In genomic region chr10:63765126-63765525, GRCh38 we compare ENCODE assay signal across 27 cellular contexts.
A peak's percentile ranks its signal among the peaks of the same experiment; 100 is the strongest.
DNase-seq lines count a peak whose midpoint lies in the region; ATAC-seq, FAIRE-seq and TF ChIP-seq lines count a peak whose summit lies in the region.
"Had no signal": no experiment of that assay in that cellular context is flagged by ENCODE, and none has a peak within 500 bp of the region (broad histone marks: within the 10 kb centered on the region; RNA-seq: fewer than 3 reads in every experiment).

No MANE protein-coding gene starts in this region.

- ATAC-seq in HG03280 (IDR thresholded peaks at IDR 0.05; ENCODE audit: unreplicated experiment), result no peak
- ATAC-seq: HepG2 had no signal

- peaks cover 13% of the 10 kb centered on the region for H3K4me1 ChIP-seq in astrocyte (ENCODE audit: insufficient read depth, low read length)
- no peaks in the 10 kb centered on the region for H3K4me1 ChIP-seq in CD8-positive, alpha-beta memory T cell (ENCODE audit: insufficient read depth, low read length)
- H3K4me1 ChIP-seq: BLaER1, colonic mucosa had no signal

- H3K4me3 ChIP-seq in astrocyte (ENCODE audit: insufficient read depth, low read depth, low read length), result no peak overlapping the region
- H3K4me3 ChIP-seq in CD8-positive, alpha-beta memory T cell (ENCODE audit: low read length), result no peak overlapping the region
- H3K4me3 ChIP-seq: BLaER1, colonic mucosa, right atrium auricular region had no signal

- H3K9ac ChIP-seq in astrocyte (ENCODE audit: low read length), result no peak overlapping the region
- H3K9ac ChIP-seq: BLaER1 had no signal

- CTCF ChIA-PET in CD8-positive, alpha-beta memory T cell (lab: Charles Lee), result no interaction called here

- no peak overlapping the region for H2AFZ ChIP-seq in astrocyte (ENCODE audit: low read depth, low read length)

- peaks cover under 1% of the 10 kb centered on the region for H3K27me3 ChIP-seq in astrocyte (ENCODE audit: insufficient read depth, low read length)
- no peaks in the 10 kb centered on the region for H3K27me3 ChIP-seq in CD8-positive, alpha-beta memory T cell (ENCODE audit: insufficient read depth, low read length, poor library complexity, severe bottlenecking)
- H3K27me3 ChIP-seq: BLaER1, colonic mucosa, right atrium auricular region had no signal

- H4K20me1 ChIP-seq in astrocyte (ENCODE audit: insufficient read depth, low read length), result no peaks in the 10 kb centered on the region
- H4K20me1 ChIP-seq: BLaER1 had no signal

- peak; percentile 56 for DNase-seq in AG08395 (ENCODE audit: low spot score)
- DNase-seq in HPDE6-E6E7 (ENCODE audit: extremely low spot score), result peak; percentile 36
- DNase-seq in astrocyte (ENCODE audit: low read depth), result no peak
- peak; percentile 9 for DNase-seq in glomerular visceral epithelial cell (ENCODE audit: extremely low spot score)
- no peak for DNase-seq in CD8-positive, alpha-beta memory T cell
- DNase-seq in germinal center (ENCODE audit: low spot score), result no peak
- DNase-seq in activated naive CD4-positive, alpha-beta T cell treated with Interleukin-2 at 50 U/mL for 16 hours, result no peak
- DNase-seq: activated CD4-positive, alpha-beta T cell treated with anti-CD3 and anti-CD28 coated beads for 4 hours; colonic mucosa; DMS153; endodermal cell; H7; hypothalamus; naive B cell; NCI-H526 treated with DMSO at 0.1 percent for 48 hours; occipital lobe; SHP77; stimulated activated CD8-positive, alpha-beta memory T cell treated with anti-CD3 and anti-CD28 coated beads, Interleukin-4, amount 100 ng/mL, for 48 hours; T-helper 1 cell had no signal

- no peaks in the 10 kb centered on the region for H3K36me3 Mint-ChIP-seq in astrocyte (ENCODE audit: low read depth, unreplicated experiment)
- no peaks in the 10 kb centered on the region for H3K36me3 Mint-ChIP-seq in CD8-positive, alpha-beta memory T cell
- H3K36me3 Mint-ChIP-seq: activated naive CD8-positive, alpha-beta T cell; naive B cell had no signal

- peaks cover 42% of the 10 kb centered on the region for H3K4me1 Mint-ChIP-seq in astrocyte (ENCODE audit: low read depth, unreplicated experiment)
- H3K4me1 Mint-ChIP-seq in CD8-positive, alpha-beta memory T cell, result no peaks in the 10 kb centered on the region
- H3K4me1 Mint-ChIP-seq: naive B cell had no signal

- H3K79me2 ChIP-seq in astrocyte (ENCODE audit: insufficient read depth, low read length), result no peaks in the 10 kb centered on the region

- H3K27ac Mint-ChIP-seq in astrocyte (ENCODE audit: unreplicated experiment), result peak overlapping the region; percentile 70
- H3K27ac Mint-ChIP-seq in CD8-positive, alpha-beta memory T cell, result no peak overlapping the region
- H3K27ac Mint-ChIP-seq: activated naive CD8-positive, alpha-beta T cell; activated T-helper 1 cell treated with anti-CD3 and anti-CD28 coated beads, Interleukin-12 subunit alpha, Interleukin-12 subunit beta, Interleukin-2, Interleukin-4 antibody, amounts not matched to agents 30 ng/mL and 10 ng/mL and 1 ng/mL, durations not matched to agents 14 hours and 24 hours and 36 hours; endodermal cell; naive B cell had no signal

- no peak for FAIRE-seq in astrocyte (lab: Jason Lieb, UNC)
- FAIRE-seq: GM12892, HepG2, islet of Langerhans had no signal

- no peak for TF ChIP-seq CTCF in astrocyte (IDR thresholded peaks at IDR 0.05; ENCODE audit: insufficient read depth, low read depth, low read length)

- H3K4me3 Mint-ChIP-seq in astrocyte (ENCODE audit: unreplicated experiment), result no peak overlapping the region
- H3K4me3 Mint-ChIP-seq in CD8-positive, alpha-beta memory T cell, result no peak overlapping the region
- H3K4me3 Mint-ChIP-seq: activated naive CD8-positive, alpha-beta T cell; activated T-helper 1 cell treated with anti-CD3 and anti-CD28 coated beads, Interleukin-12 subunit alpha, Interleukin-12 subunit beta, Interleukin-2, Interleukin-4 antibody, amounts not matched to agents 30 ng/mL and 10 ng/mL and 1 ng/mL, durations not matched to agents 14 hours and 24 hours and 36 hours; endodermal cell; naive B cell had no signal

- no peaks in the 10 kb centered on the region for H3K9me3 ChIP-seq in astrocyte (ENCODE audit: insufficient read depth, low read depth, low read length)
- no peaks in the 10 kb centered on the region for H3K9me3 ChIP-seq in CD8-positive, alpha-beta memory T cell (ENCODE audit: low read length)
- H3K9me3 ChIP-seq: BLaER1, colonic mucosa, right atrium auricular region had no signal

- H3K27ac ChIP-seq in astrocyte (ENCODE audit: low read depth, low read length), result no peak overlapping the region
- H3K27ac ChIP-seq in CD8-positive, alpha-beta memory T cell (ENCODE audit: low read depth, low read length), result no peak overlapping the region
- H3K27ac ChIP-seq: BLaER1, colonic mucosa, right atrium auricular region had no signal

- no peaks in the 10 kb centered on the region for H3K36me3 ChIP-seq in astrocyte (ENCODE audit: insufficient read depth, low read length)
- no peaks in the 10 kb centered on the region for H3K36me3 ChIP-seq in CD8-positive, alpha-beta memory T cell (ENCODE audit: insufficient read depth, low read length)
- H3K36me3 ChIP-seq: BLaER1, colonic mucosa, right atrium auricular region had no signal

- POLR2A ChIA-PET in CD8-positive, alpha-beta memory T cell (lab: Charles Lee), result no interaction called here

- no peak overlapping the region for H3K4me2 ChIP-seq in astrocyte (ENCODE audit: low read length)
- H3K4me2 ChIP-seq: BLaER1 had no signal

- H3K9me3 Mint-ChIP-seq in astrocyte (ENCODE audit: unreplicated experiment), result peaks cover 7% of the 10 kb centered on the region
- no peaks in the 10 kb centered on the region for H3K9me3 Mint-ChIP-seq in CD8-positive, alpha-beta memory T cell
- H3K9me3 Mint-ChIP-seq: activated T-helper 1 cell treated with anti-CD3 and anti-CD28 coated beads, Interleukin-12 subunit alpha, Interleukin-12 subunit beta, Interleukin-2, Interleukin-4 antibody, amounts not matched to agents 30 ng/mL and 10 ng/mL and 1 ng/mL, durations not matched to agents 14 hours and 24 hours and 36 hours; endodermal cell; naive B cell had no signal

- H3K27me3 Mint-ChIP-seq in astrocyte (ENCODE audit: low read depth, unreplicated experiment), result no peaks in the 10 kb centered on the region
- H3K27me3 Mint-ChIP-seq in CD8-positive, alpha-beta memory T cell, result peaks cover 12 to 41% of the 10 kb centered on the region in 2 donors
- H3K27me3 Mint-ChIP-seq: activated naive CD8-positive, alpha-beta T cell had no signal

Comparison
In these comparisons a context has a peak if more than half of its experiments do, and no peak if none do; other contexts are left out.
1. DNase-seq: peak in AG08395 (single experiment), HPDE6-E6E7 (single experiment) and glomerular visceral epithelial cell (single experiment); none in astrocyte (single experiment), CD8-positive, alpha-beta memory T cell (0 of 5), germinal center (single experiment) and activated naive CD4-positive, alpha-beta T cell treated with Interleukin-2 at 50 U/mL for 16 hours (single experiment).